9 cellular contexts compared by ENCODE assay signal in the genomic region with DNA sequence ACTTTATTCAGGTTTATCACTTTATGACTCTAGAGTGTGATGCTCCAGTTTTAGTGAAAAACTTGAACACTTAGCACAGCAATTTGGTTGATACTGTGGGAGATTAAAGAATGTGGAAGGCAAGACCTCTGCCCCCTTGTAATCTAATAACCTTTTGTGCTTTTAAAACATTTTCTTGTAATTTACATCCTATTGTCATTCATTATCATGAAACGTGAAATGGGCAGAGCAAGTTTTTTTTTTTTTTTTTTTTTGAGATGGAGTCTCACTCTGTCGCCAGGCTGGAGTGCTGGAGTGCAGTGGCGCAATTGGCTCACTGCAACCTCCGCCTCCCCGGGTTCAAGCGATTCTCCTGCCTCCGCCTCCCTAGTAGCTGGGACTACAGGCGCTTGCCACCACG. TPM values are rescaled to one million over a fixed set of nuclear protein-coding genes. Genes with fewer than 3 reads are reported as not detected.
A peak's percentile ranks its signal among the peaks of the same experiment; 100 is the strongest.
DNase-seq lines count a peak whose midpoint lies in the region; ATAC-seq and TF ChIP-seq lines count a peak whose summit lies in the region.
"Had no signal": no experiment of that assay in that cellular context is flagged by ENCODE, and none has a peak within 500 bp of the region (broad histone marks: within the 10 kb centered on the region; RNA-seq: fewer than 3 reads in every experiment).

No MANE protein-coding gene starts in this region.

- no peak overlapping the region for H2BK5ac ChIP-seq in IMR-90 (ENCODE audit: low read depth, low read length, poor library complexity, severe bottlenecking)

- TF ChIP-seq CTCF in AG10803 (conservative IDR thresholded peaks at IDR 0.05; ENCODE audit: low read length) (no peak), IMR-90 (conservative IDR thresholded peaks at IDR 0.05; ENCODE audit: low read depth, low read length) (no peak), brain microvascular endothelial cell (IDR thresholded peaks at IDR 0.05; ENCODE audit: low read depth, low read length, missing control alignments) (no peak)

- H3K79me1 ChIP-seq in IMR-90 (ENCODE audit: low read depth in 1 of 2, low read length in 2 of 2), result peaks cover 0 to 46% of the 10 kb centered on the region in 2 experiments; a peak in 2 of 4 replicates

- peak overlapping the region; percentile 46; the same call in 1 of the 2 replicates for H3K9ac ChIP-seq in IMR-90 (ENCODE audit: low read depth, low read length)

- POLR2A ChIA-PET in IMR-90 (lab: Charles Lee; ENCODE audit: unreplicated experiment), result no interaction called here
- POLR2A ChIA-PET in naive thymus-derived CD8-positive, alpha-beta T cell (lab: Charles Lee), result no interaction called here

- no peak overlapping the region for H4K5ac ChIP-seq in IMR-90 (ENCODE audit: low read depth, low read length)

- ATAC-seq in IMR-90 (ENCODE audit: low read depth) (no peak), GM21737 (IDR thresholded peaks at IDR 0.05; ENCODE audit: unreplicated experiment) (no peak)
- no peak for ATAC-seq in naive thymus-derived CD8-positive, alpha-beta T cell

- H3K27ac ChIP-seq in IMR-90 (ENCODE audit: insufficient read depth, low read length), result no peak overlapping the region
- no peak overlapping the region for H3K27ac ChIP-seq in brain microvascular endothelial cell
- H3K27ac ChIP-seq in caudate nucleus (ENCODE audit: low read depth, low read length), result no peak overlapping the region

- peak overlapping the region; percentile 100 for H3K4me3 ChIP-seq in AG10803 (ENCODE audit: low read length)
- H3K4me3 ChIP-seq in IMR-90 (ENCODE audit: insufficient read depth, low read depth, low read length), result peak overlapping the region; percentile 76
- H3K4me3 ChIP-seq in brain microvascular endothelial cell (ENCODE audit: low read depth, low read length), result peak overlapping the region; percentile 99

- peaks cover 3% of the 10 kb centered on the region for H3K4me1 ChIP-seq in IMR-90 (ENCODE audit: control insufficient read depth, insufficient read depth, low read length)

- DNase-seq in AG10803 (ENCODE audit: low read depth), result no peak
- DNase-seq in IMR-90, result no peak
- no peak for DNase-seq in brain microvascular endothelial cell
- DNase-seq in naive thymus-derived CD8-positive, alpha-beta T cell, result no peak
- no peak for DNase-seq in middle frontal gyrus (ENCODE audit: extremely low spot score, low spot score)
- DNase-seq in caudate nucleus (lab: John Stamatoyannopoulos, UW), result no peak
- no peak for DNase-seq in NCI-H526 treated with DMSO at 0.1 percent for 48 hours (lab: John Stamatoyannopoulos, UW)
- DNase-seq: NCI-H1417 treated with DMSO at 0.1 percent for 48 hours had no signal

- peak overlapping the region; percentile 91 for H3K4me2 ChIP-seq in IMR-90 (ENCODE audit: low read depth, low read length)

- no peak overlapping the region for H2BK20ac ChIP-seq in IMR-90 (ENCODE audit: low read depth, low read length)

- H3K4ac ChIP-seq in IMR-90 (ENCODE audit: low read depth, low read length), result no peak overlapping the region

- H2AK9ac ChIP-seq in IMR-90 (replicated peaks; ENCODE audit: low read depth, low read length, poor library complexity), result no peak overlapping the region

- no peak overlapping the region for H3K56ac ChIP-seq in IMR-90 (ENCODE audit: extremely low read depth, insufficient read depth, low read length)

- peak overlapping the region in 7 of 10 donors; percentile 97 to 100 (median 98) for H3K27ac Mint-ChIP-seq in naive thymus-derived CD8-positive, alpha-beta T cell

- in situ Hi-C loops in IMR-90 (cut with MboI; ENCODE audit: low sequenced_read_pairs), result no loop called here
- in situ Hi-C loops in brain microvascular endothelial cell (cut with HindIII; ENCODE audit: low pct_ligation_motif_present, low sequenced_read_pairs), result no loop called here

- intact Hi-C loops in IMR-90 (cut with micrococcal nuclease), result no loop called here

- peak overlapping the region; percentile 89 to 100 (median 97) for H3K4me3 Mint-ChIP-seq in naive thymus-derived CD8-positive, alpha-beta T cell

- no peaks in the 10 kb centered on the region for H3K9me3 Mint-ChIP-seq in naive thymus-derived CD8-positive, alpha-beta T cell

- H4K8ac ChIP-seq in IMR-90 (ENCODE audit: low read depth in 2 of 2, low read length in 2 of 2), result no peak overlapping the region

- dilution Hi-C loops in IMR-90 (cut with HindIII; ENCODE audit: low sequenced_read_pairs, unreplicated experiment), result no loop called here

- no peak overlapping the region for H3K14ac ChIP-seq in IMR-90 (replicated peaks; ENCODE audit: low read depth, low read length)

- CTCF ChIA-PET in IMR-90 (lab: Yijun Ruan, JAX), result no interaction called here

- peaks cover 69% of the 10 kb centered on the region for H4K20me1 ChIP-seq in IMR-90 (ENCODE audit: insufficient read depth, low read length)

- WGBS in IMR-90 (ENCODE audit: extremely low coverage in 2 of 2, insufficient read length in 1 of 2), 2 experiments, result no CpG with 5 or more reads among the region's 9 CpGs

- H2BK120ac ChIP-seq in IMR-90 (ENCODE audit: low read depth, low read length), result no peak overlapping the region

- peaks cover 25 to 71% (median 62%) of the 10 kb centered on the region in 4 donors for H3K4me1 Mint-ChIP-seq in naive thymus-derived CD8-positive, alpha-beta T cell

- no peaks in the 10 kb centered on the region for H3K9me3 ChIP-seq in IMR-90 (ENCODE audit: control insufficient read depth, insufficient read depth, low read length)

- no peak for TF ChIP-seq RAD21 in IMR-90 (IDR thresholded peaks at IDR 0.05; ENCODE audit: low read length)

- no peak overlapping the region for H3K18ac ChIP-seq in IMR-90 (ENCODE audit: low read depth, low read length)

- peaks cover 0 to 35% (median 13%) of the 10 kb centered on the region in 3 donors for H3K36me3 Mint-ChIP-seq in naive thymus-derived CD8-positive, alpha-beta T cell

- TF ChIP-seq POLR2A in IMR-90 (IDR thresholded peaks at IDR 0.05; ENCODE audit: low read depth, low read length), result no peak

- no peak overlapping the region for H2AFZ ChIP-seq in IMR-90 (replicated peaks; ENCODE audit: low read length, poor library complexity)

- H3K9me1 ChIP-seq in IMR-90 (ENCODE audit: insufficient read depth, low read length), result peaks cover 8% of the 10 kb centered on the region; the same call in 1 of the 2 replicates

- H3K27me3 ChIP-seq in IMR-90 (ENCODE audit: control insufficient read depth, insufficient read depth, low read length) (no peaks in the 10 kb centered on the region), brain microvascular endothelial cell (replicated peaks) (no peaks in the 10 kb centered on the region)

- no peaks in the 10 kb centered on the region for H3K27me3 Mint-ChIP-seq in naive thymus-derived CD8-positive, alpha-beta T cell

- no peak overlapping the region for H2BK15ac ChIP-seq in IMR-90 (ENCODE audit: low read depth, low read length)

- peak overlapping the region; percentile 73; the same call in 1 of the 2 replicates for H3K23ac ChIP-seq in IMR-90 (ENCODE audit: low read depth, low read length)

- BruUV-seq in IMR-90 (replicated peaks; lab: Mats Ljungman, UMichigan), result no TSS peak

- no peak overlapping the region for H2AK5ac ChIP-seq in IMR-90 (ENCODE audit: low read depth, low read length)

- H4K91ac ChIP-seq in IMR-90 (ENCODE audit: insufficient read depth, low read depth, low read length), result no peak overlapping the region

- H3K36me3 ChIP-seq in IMR-90 (ENCODE audit: control insufficient read depth, insufficient read depth, low read length) (no peaks in the 10 kb centered on the region), brain microvascular endothelial cell (replicated peaks) (peaks cover 7% of the 10 kb centered on the region)

TF ChIP-seq in IMR-90, 13 proteins besides CTCF, POLR2A, EP300 and RAD21 (continues in another document):
- no peak for TF ChIP-seq NFE2L2 (IDR thresholded peaks at IDR 0.05; ENCODE audit: low read depth, low read length)

RNA-seq across cellular contexts. Expression of gene PAIP2, which starts 1.8 kb away (rescaled TPM):
- 41.9 and 95.0 TPM in 2 replicates for total RNA-seq in IMR-90 (2012; rRNA removed)
- 48.8 and 59.5 TPM in 2 replicates for polyA plus RNA-seq in IMR-90 (2012; rRNA removed)
- polyA plus RNA-seq in IMR-90 (2012; cell fraction: cytosol; rRNA removed), result 11.6 and 15.5 TPM in 2 replicates
- polyA plus RNA-seq in IMR-90 (2012; cell fraction: nucleus; rRNA removed; ENCODE audit: low replicate concordance), result 5.3 and 32.3 TPM in 2 replicates
- 100 to 1,000 TPM; 129 to 150 TPM for total RNA-seq in naive thymus-derived CD8-positive, alpha-beta T cell
- 100 to 1,000 TPM; 359 to 455 (median 406) TPM for polyA plus RNA-seq in naive thymus-derived CD8-positive, alpha-beta T cell

RNA-seq across cellular contexts. Expression of gene SLC23A1, which starts 39.6 kb away (rescaled TPM):
- total RNA-seq in IMR-90 (2012; rRNA removed), result not detected in 2 replicates
- polyA plus RNA-seq in IMR-90 (2012; rRNA removed), result not detected in 2 replicates
- 0.08 TPM in 1 of 2 replicates, not detected in the other for polyA plus RNA-seq in IMR-90 (2012; cell fraction: cytosol; rRNA removed)
- 0.03 and 0.04 TPM in 2 replicates for polyA plus RNA-seq in IMR-90 (2012; cell fraction: nucleus; rRNA removed; ENCODE audit: low replicate concordance)
- total RNA-seq in naive thymus-derived CD8-positive, alpha-beta T cell, result under 1 TPM in 1 of 2 experiments, not detected in 1; 0.34 TPM
- polyA plus RNA-seq in naive thymus-derived CD8-positive, alpha-beta T cell, result under 1 TPM in 1 of 3 donors, not detected in 2; 0.15 TPM

RNA-seq across cellular contexts. Expression of gene MZB1, which starts 46.2 kb away (rescaled TPM):
- not detected in 2 replicates for total RNA-seq in IMR-90 (2012; rRNA removed)
- polyA plus RNA-seq in IMR-90 (2012; rRNA removed), result not detected in 2 replicates
- polyA plus RNA-seq in IMR-90 (2012; cell fraction: cytosol; rRNA removed), result not detected in 2 replicates
- polyA plus RNA-seq in IMR-90 (2012; cell fraction: nucleus; rRNA removed; ENCODE audit: low replicate concordance), result 0.14 TPM in 1 of 2 replicates, not detected in the other
- 1 to 10 TPM; 2.2 to 2.5 TPM for total RNA-seq in naive thymus-derived CD8-positive, alpha-beta T cell
- polyA plus RNA-seq in naive thymus-derived CD8-positive, alpha-beta T cell, result under 1 TPM in 2 of 3 donors, not detected in 1; 0.37 to 0.84 TPM

RNA-seq across cellular contexts. Expression of gene MATR3, which starts 49.9 kb away (rescaled TPM):
- total RNA-seq in IMR-90 (2012; rRNA removed), result 207 and 367 TPM in 2 replicates
- 60.0 and 81.4 TPM in 2 replicates for polyA plus RNA-seq in IMR-90 (2012; rRNA removed)
- polyA plus RNA-seq in IMR-90 (2012; cell fraction: cytosol; rRNA removed), result 16.0 and 25.6 TPM in 2 replicates
- polyA plus RNA-seq in IMR-90 (2012; cell fraction: nucleus; rRNA removed; ENCODE audit: low replicate concordance), result 18.4 and 79.4 TPM in 2 replicates
- 100 to 1,000 TPM; 259 to 272 TPM for total RNA-seq in naive thymus-derived CD8-positive, alpha-beta T cell
- 100 to 1,000 TPM; 323 to 351 (median 327) TPM for polyA plus RNA-seq in naive thymus-derived CD8-positive, alpha-beta T cell

RNA-seq across cellular contexts. Expression of gene PROB1, which starts 51.4 kb away (rescaled TPM):
- total RNA-seq in IMR-90 (2012; rRNA removed), result under 0.01 TPM in 2 replicates
- 0.36 and 0.38 TPM in 2 replicates for polyA plus RNA-seq in IMR-90 (2012; rRNA removed)
- polyA plus RNA-seq in IMR-90 (2012; cell fraction: cytosol; rRNA removed), result 0.29 and 0.45 TPM in 2 replicates
- 1.4 and 1.9 TPM in 2 replicates for polyA plus RNA-seq in IMR-90 (2012; cell fraction: nucleus; rRNA removed; ENCODE audit: low replicate concordance)
- total RNA-seq in naive thymus-derived CD8-positive, alpha-beta T cell, result under 1 TPM; 0.75 to 0.88 TPM
- polyA plus RNA-seq in naive thymus-derived CD8-positive, alpha-beta T cell, result under 1 TPM; 0.03 to 0.32 (median 0.11) TPM
